18 cellular contexts compared by ENCODE assay signal in the genomic region with DNA sequence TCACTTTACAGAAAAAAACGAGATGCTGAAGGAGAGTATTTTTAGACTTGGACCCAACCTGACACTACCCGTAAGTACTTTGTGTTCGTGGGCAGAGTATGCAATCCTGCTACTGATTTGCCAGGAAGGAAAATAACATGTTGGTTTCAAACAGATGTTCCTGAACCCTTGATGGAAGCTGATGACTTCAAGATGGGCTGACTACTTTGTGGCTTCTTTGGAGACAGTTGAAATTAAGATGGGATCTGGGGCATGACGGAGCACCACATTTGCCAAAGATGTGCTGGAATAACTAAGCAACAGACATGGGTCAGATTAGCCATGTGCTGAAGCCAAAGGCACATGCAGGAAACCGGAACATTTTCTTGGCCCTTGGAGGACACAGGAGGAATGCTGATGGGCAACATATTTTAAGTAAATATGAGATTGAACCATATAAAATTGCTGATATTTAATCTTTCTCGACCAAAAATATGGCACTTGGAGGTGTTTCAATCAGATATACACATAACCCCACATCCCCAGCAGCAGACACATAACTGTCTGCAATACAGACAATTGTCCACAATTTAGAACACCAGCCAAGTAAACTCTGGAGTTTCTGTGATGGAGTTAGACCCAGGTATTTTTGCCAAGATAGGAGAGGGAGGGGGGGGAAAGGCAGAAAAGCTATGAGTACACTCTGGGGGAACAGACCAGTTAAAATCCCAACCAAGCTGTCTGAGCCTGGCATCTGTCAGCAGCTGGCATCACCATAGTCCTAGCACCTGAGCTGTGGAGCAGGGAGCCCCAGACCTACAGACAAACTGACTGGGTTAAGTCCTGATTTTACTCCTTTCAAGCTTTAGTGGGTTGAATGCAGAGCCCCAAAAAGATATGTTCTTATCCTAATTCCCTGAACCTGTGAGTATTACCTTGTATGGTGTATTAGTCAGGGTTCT.
DNase-seq lines count a peak whose midpoint lies in the region; ATAC-seq, FAIRE-seq and TF ChIP-seq lines count a peak whose summit lies in the region.
"Had no signal": no experiment of that assay in that cellular context is flagged by ENCODE, and none has a peak within 500 bp of the region (broad histone marks: within the 10 kb centered on the region; RNA-seq: fewer than 3 reads in every experiment).

No MANE protein-coding gene starts in this region.

- POLR2A ChIA-PET in activated CD8-positive, alpha-beta T cell treated with anti-CD3 and anti-CD28 coated beads, Interleukin-2, amount 10 ng/mL, durations not matched to agents 7 days and 5 days (lab: Charles Lee) = no interaction called here

- H3K9ac ChIP-seq in astrocyte (ENCODE audit: low read length) = no peak overlapping the region

- in situ Hi-C loops in gastrocnemius medialis (cut with MboI; ENCODE audit: low sequenced_read_pairs in 4 of 4) = loop anchor here in 1 of 4 donors (25.0 kb wide), 1 partner anchor 950 kb away; no protein-coding TSS in a partner anchor

- H3K4me3 Mint-ChIP-seq in astrocyte (ENCODE audit: unreplicated experiment) = no peak overlapping the region
- no peak overlapping the region for H3K4me3 Mint-ChIP-seq in activated CD8-positive, alpha-beta T cell treated with anti-CD3 and anti-CD28 coated beads, Interleukin-2, amount 10 ng/mL, durations not matched to agents 7 days and 5 days
- H3K4me3 Mint-ChIP-seq: natural killer cell treated with Interleukin-12 subunit alpha and Interleukin-12 subunit beta and Interleukin-15 and Interleukin-18, amount 100 ng/mL, for 72 hours had no signal

- H3K4me3 ChIP-seq in astrocyte (ENCODE audit: insufficient read depth, low read depth, low read length) (no peak overlapping the region), gastrocnemius medialis (no peak overlapping the region)
- H3K4me3 ChIP-seq: HAP-1, PC-9, vagina had no signal

- no peak overlapping the region for H2AFZ ChIP-seq in astrocyte (ENCODE audit: low read depth, low read length)
- H2AFZ ChIP-seq: PC-9 had no signal

- H3K27ac ChIP-seq in astrocyte (ENCODE audit: low read depth, low read length) = no peak overlapping the region
- peak overlapping the region; percentile 66 to 81 (median 69) for H3K27ac ChIP-seq in gastrocnemius medialis
- H3K27ac ChIP-seq: PC-9, vagina, WERI-Rb-1 had no signal

- peak; percentile 76 for FAIRE-seq in astrocyte (lab: Jason Lieb, UNC)

- no peak overlapping the region for H3K4me2 ChIP-seq in astrocyte (ENCODE audit: low read length)
- H3K4me2 ChIP-seq: PC-9 had no signal

- peaks cover 46% of the 10 kb centered on the region for H3K27me3 Mint-ChIP-seq in astrocyte (ENCODE audit: low read depth, unreplicated experiment)
- H3K27me3 Mint-ChIP-seq in activated CD8-positive, alpha-beta T cell treated with anti-CD3 and anti-CD28 coated beads, Interleukin-2, amount 10 ng/mL, durations not matched to agents 7 days and 5 days (ENCODE audit: low read depth) = no peaks in the 10 kb centered on the region

- H3K27me3 ChIP-seq in astrocyte (ENCODE audit: insufficient read depth, low read length) (no peaks in the 10 kb centered on the region), gastrocnemius medialis (no peaks in the 10 kb centered on the region)
- H3K27me3 ChIP-seq: vagina had no signal

- DNase-seq in AG20443 (ENCODE audit: low spot score) (peak; percentile 83), astrocyte (ENCODE audit: low read depth) (peak; percentile 75), Right ventricle myocardium superior (no peak), gastrocnemius medialis (peak; percentile 76 to 82), NCI-H1436 (lab: John Stamatoyannopoulos, UW) (no peak), T-helper 9 cell (no peak), T1000 (lab: John Stamatoyannopoulos, UW) (no peak)
- DNase-seq in activated CD8-positive, alpha-beta T cell treated with anti-CD3 and anti-CD28 coated beads, Interleukin-2, amount 10 ng/mL, durations not matched to agents 7 days and 5 days = no peak
- DNase-seq: effector memory CD4-positive, alpha-beta T cell; KG1; NCI-H1694 treated with DMSO at 0.1 percent for 48 hours; NCI-H510A treated with DMSO at 0.1 percent for 48 hours; PC-9; stimulated activated CD4-positive, alpha-beta T cell treated with anti-CD3 and anti-CD28 coated beads, Interleukin-4, amount 100 ng/mL, for 4 hours; WERI-Rb-1 had no signal

- H3K4me1 ChIP-seq in astrocyte (ENCODE audit: insufficient read depth, low read length) = peaks cover 6% of the 10 kb centered on the region
- peaks cover 16 to 27% of the 10 kb centered on the region in 2 donors for H3K4me1 ChIP-seq in gastrocnemius medialis
- H3K4me1 ChIP-seq: HAP-1 had no signal

- H3K4me1 Mint-ChIP-seq in astrocyte (ENCODE audit: low read depth, unreplicated experiment) = no peaks in the 10 kb centered on the region
- H3K4me1 Mint-ChIP-seq in activated CD8-positive, alpha-beta T cell treated with anti-CD3 and anti-CD28 coated beads, Interleukin-2, amount 10 ng/mL, durations not matched to agents 7 days and 5 days (ENCODE audit: low read depth) = no peaks in the 10 kb centered on the region

- no peaks in the 10 kb centered on the region for H4K20me1 ChIP-seq in astrocyte (ENCODE audit: insufficient read depth, low read length)

- H3K36me3 Mint-ChIP-seq in astrocyte (ENCODE audit: low read depth, unreplicated experiment) = no peaks in the 10 kb centered on the region
- no peaks in the 10 kb centered on the region for H3K36me3 Mint-ChIP-seq in activated CD8-positive, alpha-beta T cell treated with anti-CD3 and anti-CD28 coated beads, Interleukin-2, amount 10 ng/mL, durations not matched to agents 7 days and 5 days (ENCODE audit: low read depth)
- H3K36me3 Mint-ChIP-seq: natural killer cell treated with Interleukin-12 subunit alpha and Interleukin-12 subunit beta and Interleukin-15 and Interleukin-18, amount 100 ng/mL, for 72 hours had no signal

- H3K9me3 Mint-ChIP-seq in astrocyte (ENCODE audit: unreplicated experiment) = peaks cover 4% of the 10 kb centered on the region
- H3K9me3 Mint-ChIP-seq in activated CD8-positive, alpha-beta T cell treated with anti-CD3 and anti-CD28 coated beads, Interleukin-2, amount 10 ng/mL, durations not matched to agents 7 days and 5 days (ENCODE audit: insufficient read depth) = no peaks in the 10 kb centered on the region
- H3K9me3 Mint-ChIP-seq: natural killer cell treated with Interleukin-12 subunit alpha and Interleukin-12 subunit beta and Interleukin-15 and Interleukin-18, amount 100 ng/mL, for 72 hours had no signal

- no peaks in the 10 kb centered on the region for H3K36me3 ChIP-seq in astrocyte (ENCODE audit: insufficient read depth, low read length)
- no peaks in the 10 kb centered on the region for H3K36me3 ChIP-seq in gastrocnemius medialis
- H3K36me3 ChIP-seq: HAP-1, vagina, WERI-Rb-1 had no signal

- CTCF ChIA-PET in activated CD8-positive, alpha-beta T cell treated with anti-CD3 and anti-CD28 coated beads, Interleukin-2, amount 10 ng/mL, durations not matched to agents 7 days and 5 days (lab: Charles Lee) = no interaction called here

- H3K9me3 ChIP-seq in astrocyte (ENCODE audit: insufficient read depth, low read depth, low read length) (no peaks in the 10 kb centered on the region), gastrocnemius medialis (no peaks in the 10 kb centered on the region)
- H3K9me3 ChIP-seq: HAP-1, vagina had no signal

- peak; percentile 75 for ATAC-seq in Right ventricle myocardium superior (ENCODE audit: poor library complexity)
- ATAC-seq in gastrocnemius medialis = peak; percentile 92
- ATAC-seq in activated CD8-positive, alpha-beta T cell treated with anti-CD3 and anti-CD28 coated beads, Interleukin-2, amount 10 ng/mL, durations not matched to agents 7 days and 5 days = no peak
- ATAC-seq: natural killer cell treated with Interleukin-12 subunit alpha and Interleukin-12 subunit beta and Interleukin-15 and Interleukin-18, amount 100 ng/mL, for 72 hours had no signal

- no peak overlapping the region for H3K27ac Mint-ChIP-seq in astrocyte (ENCODE audit: unreplicated experiment)
- no peak overlapping the region for H3K27ac Mint-ChIP-seq in activated CD8-positive, alpha-beta T cell treated with anti-CD3 and anti-CD28 coated beads, Interleukin-2, amount 10 ng/mL, durations not matched to agents 7 days and 5 days
- H3K27ac Mint-ChIP-seq: natural killer cell treated with Interleukin-12 subunit alpha and Interleukin-12 subunit beta and Interleukin-15 and Interleukin-18, amount 100 ng/mL, for 72 hours had no signal

- no peak for TF ChIP-seq CTCF in astrocyte (IDR thresholded peaks at IDR 0.05; ENCODE audit: insufficient read depth, low read depth, low read length)
- TF ChIP-seq CTCF in gastrocnemius medialis (IDR thresholded peaks at IDR 0.05 in 4 of 5, conservative IDR thresholded peaks at IDR 0.05 in 1 of 5) = no peak

- intact Hi-C loops in Right ventricle myocardium superior (cut with DNase I) (no loop called here), gastrocnemius medialis (cut with DNase I; ENCODE audit: low total_unique reads) (loop anchor here (1.0 to 10.0 kb wide), 2 partner anchors 33 to 962 kb away; no protein-coding TSS in a partner anchor)

- no peaks in the 10 kb centered on the region for H3K79me2 ChIP-seq in astrocyte (ENCODE audit: insufficient read depth, low read length)

- no peak for TF ChIP-seq POLR2A in gastrocnemius medialis (IDR thresholded peaks at IDR 0.05)

Comparison
In these comparisons a context has a peak if more than half of its experiments do, and no peak if none do; other contexts are left out.
1. DNase-seq: peak in AG20443 (single experiment), astrocyte (single experiment) and gastrocnemius medialis (2 of 2); none in Right ventricle myocardium superior (single experiment), activated CD8-positive, alpha-beta T cell treated with anti-CD3 and anti-CD28 coated beads, Interleukin-2, amount 10 ng/mL, durations not matched to agents 7 days and 5 days (single experiment), NCI-H1436 (single experiment), T-helper 9 cell (single experiment) and T1000 (single experiment).